18 cellular contexts compared by ENCODE assay signal in the genomic region with DNA sequence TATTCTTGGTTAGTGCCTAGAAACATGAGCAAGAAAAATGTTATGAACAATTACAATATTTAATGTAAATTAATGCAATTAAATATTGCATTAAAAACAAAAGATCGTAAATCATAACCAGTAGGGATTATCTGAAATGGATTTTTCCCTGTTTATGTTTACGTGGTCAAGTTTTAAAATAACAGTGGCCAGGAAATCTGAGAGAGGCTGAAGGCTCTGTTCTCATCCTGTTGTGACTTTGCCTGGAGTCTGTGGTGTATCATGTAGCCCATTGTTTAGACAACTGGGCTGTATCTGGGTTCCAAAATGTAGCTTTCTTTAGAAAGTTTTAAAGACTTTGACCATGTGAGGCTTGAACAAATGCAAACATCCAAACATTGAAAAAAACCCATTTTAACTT. TPM values are rescaled to one million over a fixed set of nuclear protein-coding genes. Genes with fewer than 3 reads are reported as not detected.
DNase-seq lines count a peak whose midpoint lies in the region; ATAC-seq and TF ChIP-seq lines count a peak whose summit lies in the region.
"Had no signal": no experiment of that assay in that cellular context is flagged by ENCODE, and none has a peak within 500 bp of the region (broad histone marks: within the 10 kb centered on the region; RNA-seq: fewer than 3 reads in every experiment).

No MANE protein-coding gene starts in this region.

- H3K9me3 ChIP-seq in MM.1S (replicated peaks; ENCODE audit: insufficient read depth, low read length) (no peaks in the 10 kb centered on the region), sigmoid colon (no peaks in the 10 kb centered on the region)
- H3K9me3 ChIP-seq: upper lobe of right lung had no signal

- no peak for TF ChIP-seq CTCF in MM.1S (IDR thresholded peaks at IDR 0.05; ENCODE audit: low read length)
- no peak for TF ChIP-seq CTCF in dorsolateral prefrontal cortex (IDR thresholded peaks at IDR 0.05 in 54 of 56, conservative IDR thresholded peaks at IDR 0.05 in 2 of 56; ENCODE audit: low read depth in 1 of 56, partially characterized antibody in 56 of 56)
- TF ChIP-seq CTCF in sigmoid colon (IDR thresholded peaks at IDR 0.05), result no peak

- DNase-seq in AG08396 (ENCODE audit: low spot score) (peak; percentile 29), MM.1S (no peak), dorsolateral prefrontal cortex (no peak), left kidney (ENCODE audit: low read depth, low spot score) (peak; percentile 26), sigmoid colon (no peak)
- no peak for DNase-seq in activated CD4-positive, alpha-beta T cell treated with anti-CD3 and anti-CD28 coated beads, Interleukin-2, amount 10 ng/mL, durations not matched to agents 24 days and 14 days
- DNase-seq: activated CD4-positive, alpha-beta memory T cell treated with anti-CD3 and anti-CD28 coated beads, Interleukin-2, amount 10 ng/mL, durations not matched to agents 7 days and 5 days; anterior cingulate cortex; effector memory CD4-positive, alpha-beta T cell; head of caudate nucleus; NCI-H146; NCI-H446; stimulated activated naive B cell treated with anti-CD40 and anti-IgM and Interleukin-4, amounts not matched to agents 10 μg/mL and 1 μg/mL and 100 μg/mL, for 72 hours; upper lobe of right lung had no signal

- H3F3A ChIP-seq in MM.1S (ENCODE audit: insufficient read depth, low read length), result peaks cover 49% of the 10 kb centered on the region

- no peak overlapping the region for H3K4me3 Mint-ChIP-seq in activated CD4-positive, alpha-beta T cell treated with anti-CD3 and anti-CD28 coated beads, Interleukin-2, amount 10 ng/mL, durations not matched to agents 24 days and 14 days
- H3K4me3 Mint-ChIP-seq: activated CD4-positive, alpha-beta memory T cell treated with anti-CD3 and anti-CD28 coated beads, Interleukin-2, amount 10 ng/mL, durations not matched to agents 7 days and 5 days; stimulated activated naive B cell treated with anti-CD40 and anti-IgM and Interleukin-4, amounts not matched to agents 10 μg/mL and 1 μg/mL and 100 μg/mL, for 72 hours had no signal

- H3K27me3 Mint-ChIP-seq in activated CD4-positive, alpha-beta T cell treated with anti-CD3 and anti-CD28 coated beads, Interleukin-2, amount 10 ng/mL, durations not matched to agents 24 days and 14 days, result peaks cover 39% of the 10 kb centered on the region

- H3K4me3 ChIP-seq in MM.1S (ENCODE audit: low read length) (no peak overlapping the region), dorsolateral prefrontal cortex (peak overlapping the region in 42 of 59 donors; percentile 2 to 100 (median 94)), sigmoid colon (no peak overlapping the region)

- no peak for ATAC-seq in HG03354 (IDR thresholded peaks at IDR 0.05; ENCODE audit: poor library complexity, severe bottlenecking, unreplicated experiment)
- ATAC-seq in HG02973 (IDR thresholded peaks at IDR 0.05; ENCODE audit: unreplicated experiment), result no peak
- ATAC-seq: SK-N-SH treated with all-trans-retinoic acid at 6 μM for 48 hours; stimulated activated naive B cell treated with anti-CD40 and anti-IgM and Interleukin-4, amounts not matched to agents 10 μg/mL and 1 μg/mL and 100 μg/mL, for 72 hours; upper lobe of right lung had no signal

- H3K27me3 ChIP-seq in MM.1S (replicated peaks; ENCODE audit: insufficient read depth, low read length) (no peaks in the 10 kb centered on the region), dorsolateral prefrontal cortex (no peaks in the 10 kb centered on the region), sigmoid colon (no peaks in the 10 kb centered on the region)
- H3K27me3 ChIP-seq: upper lobe of right lung had no signal

- no peak overlapping the region for H3K9ac ChIP-seq in MM.1S (ENCODE audit: low read length)

- 69 to 80% methylated on average over 2 of the region's 2 CpGs for WGBS in sigmoid colon, 2 donors

- H3K4me1 ChIP-seq in MM.1S (ENCODE audit: low read length) (peaks cover 44% of the 10 kb centered on the region), sigmoid colon (peaks cover 0 to 34% (median 14%) of the 10 kb centered on the region in 4 donors)

- no peaks in the 10 kb centered on the region for H3K9me3 Mint-ChIP-seq in activated CD4-positive, alpha-beta T cell treated with anti-CD3 and anti-CD28 coated beads, Interleukin-2, amount 10 ng/mL, durations not matched to agents 24 days and 14 days
- H3K9me3 Mint-ChIP-seq: activated CD4-positive, alpha-beta memory T cell treated with anti-CD3 and anti-CD28 coated beads, Interleukin-2, amount 10 ng/mL, durations not matched to agents 7 days and 5 days; nephron; stimulated activated naive B cell treated with anti-CD40 and anti-IgM and Interleukin-4, amounts not matched to agents 10 μg/mL and 1 μg/mL and 100 μg/mL, for 72 hours had no signal

- H3K36me3 ChIP-seq in MM.1S (replicated peaks; ENCODE audit: insufficient read depth, low read length) (no peaks in the 10 kb centered on the region; the same call in 1 of the 2 replicates), sigmoid colon (no peaks in the 10 kb centered on the region)
- H3K36me3 ChIP-seq: upper lobe of right lung had no signal

- H3K36me3 Mint-ChIP-seq in activated CD4-positive, alpha-beta T cell treated with anti-CD3 and anti-CD28 coated beads, Interleukin-2, amount 10 ng/mL, durations not matched to agents 24 days and 14 days (ENCODE audit: low read depth), result no peaks in the 10 kb centered on the region
- H3K36me3 Mint-ChIP-seq: stimulated activated naive B cell treated with anti-CD40 and anti-IgM and Interleukin-4, amounts not matched to agents 10 μg/mL and 1 μg/mL and 100 μg/mL, for 72 hours had no signal

- TF ChIP-seq EP300 in sigmoid colon (IDR thresholded peaks at IDR 0.05), result no peak

- no peak overlapping the region for H2AFZ ChIP-seq in MM.1S (ENCODE audit: low read length)

- intact Hi-C loops in dorsolateral prefrontal cortex (cut with DNase I), result no loop called here
- intact Hi-C loops in activated CD4-positive, alpha-beta T cell treated with anti-CD3 and anti-CD28 coated beads, Interleukin-2, amount 10 ng/mL, durations not matched to agents 24 days and 14 days (cut with micrococcal nuclease), result no loop called here
- intact Hi-C loops in sigmoid colon (cut with DNase I), result no loop called here

- H4K20me1 ChIP-seq in MM.1S (ENCODE audit: insufficient read depth, low read length), result no peaks in the 10 kb centered on the region; the same call in 1 of the 2 replicates

- no peak overlapping the region for H3K27ac Mint-ChIP-seq in activated CD4-positive, alpha-beta T cell treated with anti-CD3 and anti-CD28 coated beads, Interleukin-2, amount 10 ng/mL, durations not matched to agents 24 days and 14 days
- H3K27ac Mint-ChIP-seq: activated CD4-positive, alpha-beta memory T cell treated with anti-CD3 and anti-CD28 coated beads, Interleukin-2, amount 10 ng/mL, durations not matched to agents 7 days and 5 days; stimulated activated naive B cell treated with anti-CD40 and anti-IgM and Interleukin-4, amounts not matched to agents 10 μg/mL and 1 μg/mL and 100 μg/mL, for 72 hours had no signal

- peak overlapping the region; percentile 70; the same call in 1 of the 2 replicates for H3K4me2 ChIP-seq in MM.1S (ENCODE audit: low read depth, low read length)

- no peak for TF ChIP-seq POLR2A in sigmoid colon (IDR thresholded peaks at IDR 0.05)

- H3K9me2 ChIP-seq in MM.1S (replicated peaks; ENCODE audit: insufficient read depth, low read length), result no peaks in the 10 kb centered on the region

- H3K27ac ChIP-seq in MM.1S (ENCODE audit: low read length) (no peak overlapping the region), dorsolateral prefrontal cortex (peak overlapping the region in 17 of 59 donors; percentile 1 to 76 (median 28)), sigmoid colon (no peak overlapping the region)
- H3K27ac ChIP-seq: upper lobe of right lung had no signal

- H3K79me2 ChIP-seq in MM.1S (ENCODE audit: low read length), result peaks cover 72% of the 10 kb centered on the region

- H3K4me1 Mint-ChIP-seq in activated CD4-positive, alpha-beta T cell treated with anti-CD3 and anti-CD28 coated beads, Interleukin-2, amount 10 ng/mL, durations not matched to agents 24 days and 14 days, result peaks cover 4% of the 10 kb centered on the region

RNA-seq across cellular contexts. Expression of a gene that starts 2.4 kb away (rescaled TPM):
- total RNA-seq in dorsolateral prefrontal cortex (100 to 1,000 TPM in 5 of 120 experiments, 10 to 100 TPM in 115; 37.6 to 112 (median 66.2) TPM), sigmoid colon (10 to 100 TPM; 11.8 to 14.9 (median 13.5) TPM)
- total RNA-seq in activated CD4-positive, alpha-beta T cell treated with anti-CD3 and anti-CD28 coated beads, Interleukin-2, amount 10 ng/mL, durations not matched to agents 24 days and 14 days, result 0.14 and 0.23 TPM in 2 replicates
- 10 to 100 TPM; 24.8 to 59.6 (median 31.2) TPM for polyA plus RNA-seq in sigmoid colon

Comparison
In these comparisons a context has a peak if more than half of its experiments do, and no peak if none do; other contexts are left out.
1. DNase-seq: peak in AG08396 (single experiment) and left kidney (single experiment); none in MM.1S (single experiment), dorsolateral prefrontal cortex (0 of 10), activated CD4-positive, alpha-beta T cell treated with anti-CD3 and anti-CD28 coated beads, Interleukin-2, amount 10 ng/mL, durations not matched to agents 24 days and 14 days (single experiment) and sigmoid colon (single experiment).
2. H3K4me3 ChIP-seq: peak in dorsolateral prefrontal cortex (42 of 59); none in MM.1S (single experiment) and sigmoid colon (0 of 4).
3. RNA of a gene that starts 2.4 kb away (total RNA-seq): 37.6 to 112 TPM in dorsolateral prefrontal cortex and 11.8 to 14.9 TPM in sigmoid colon; 0.14 to 0.23 TPM in activated CD4-positive, alpha-beta T cell treated with anti-CD3 and anti-CD28 coated beads, Interleukin-2, amount 10 ng/mL, durations not matched to agents 24 days and 14 days; every median in the first group is over 10 times any median in the second.